In genomic region chr4:45350438-45350837, GRCh38 we compare ENCODE assay signal across 8 cellular contexts.
DNase-seq lines count a peak whose midpoint lies in the region; ATAC-seq and TF ChIP-seq lines count a peak whose summit lies in the region.

No MANE protein-coding gene starts in this region.

- H3K27me3 ChIP-seq in esophagus muscularis mucosa = no peaks in the 10 kb centered on the region
- no peaks in the 10 kb centered on the region for H3K27me3 ChIP-seq in skeletal muscle satellite cell (ENCODE audit: control insufficient read depth, insufficient read depth, low read length)
- H3K27me3 ChIP-seq in trophoblast cell (ENCODE audit: insufficient read depth, low read length) = no peaks in the 10 kb centered on the region

- no peak overlapping the region for H2BK12ac ChIP-seq in trophoblast cell (ENCODE audit: low read length)

- H3K9ac ChIP-seq in skeletal muscle satellite cell (ENCODE audit: low read depth, low read length) (peak overlapping the region; percentile 70), trophoblast cell (ENCODE audit: low read length) (no peak overlapping the region)

- H2BK120ac ChIP-seq in trophoblast cell (ENCODE audit: insufficient read depth, low read length, poor library complexity) = no peak overlapping the region

- H3K4me3 ChIP-seq in esophagus muscularis mucosa = peak overlapping the region; percentile 32 to 44 (median 36)
- peak overlapping the region; percentile 38 for H3K4me3 ChIP-seq in skeletal muscle satellite cell (ENCODE audit: low read length)
- no peak overlapping the region for H3K4me3 ChIP-seq in trophoblast cell (ENCODE audit: low read depth, low read length)

- H2BK5ac ChIP-seq in trophoblast cell (ENCODE audit: low read depth, low read length, poor library complexity) = no peak overlapping the region

- no peak overlapping the region for H3K14ac ChIP-seq in trophoblast cell (ENCODE audit: low read length)

- no peak overlapping the region for H3K4ac ChIP-seq in trophoblast cell (ENCODE audit: low read depth, low read length)

- H3K79me1 ChIP-seq in trophoblast cell (ENCODE audit: low read length) = no peaks in the 10 kb centered on the region

- H3K9me3 ChIP-seq in esophagus muscularis mucosa (no peaks in the 10 kb centered on the region), skeletal muscle satellite cell (replicated peaks; ENCODE audit: low read length) (no peaks in the 10 kb centered on the region), trophoblast cell (ENCODE audit: insufficient read depth, low read depth, low read length) (no peaks in the 10 kb centered on the region)

- ATAC-seq in GM19395 (IDR thresholded peaks at IDR 0.05; ENCODE audit: unreplicated experiment) = peak; percentile 65
- ATAC-seq in HG03196 (IDR thresholded peaks at IDR 0.05; ENCODE audit: unreplicated experiment) = no peak

- TF ChIP-seq EP300 in esophagus muscularis mucosa (IDR thresholded peaks at IDR 0.05) = no peak

- H3K4me2 ChIP-seq in skeletal muscle satellite cell (ENCODE audit: low read length) = peak overlapping the region; percentile 76
- no peak overlapping the region for H3K4me2 ChIP-seq in trophoblast cell (ENCODE audit: low read length)

- no peak overlapping the region for H3K23ac ChIP-seq in trophoblast cell (ENCODE audit: low read length)

- 8% methylated on average over 1 of the region's 1 CpG for WGBS in esophagus muscularis mucosa
- WGBS in trophoblast cell (ENCODE audit: extremely low coverage, insufficient coverage, insufficient read length) = no CpG with 5 or more reads among the region's 1 CpG

- no peaks in the 10 kb centered on the region for H3K79me2 ChIP-seq in trophoblast cell (ENCODE audit: control insufficient read depth, insufficient read depth, low read length, poor library complexity)

- no peak overlapping the region for H2AK5ac ChIP-seq in trophoblast cell (ENCODE audit: low read length)

- H3K18ac ChIP-seq in trophoblast cell (ENCODE audit: low read length) = no peak overlapping the region

- H4K12ac ChIP-seq in trophoblast cell (ENCODE audit: low read depth, low read length) = no peak overlapping the region

- TF ChIP-seq POLR2A in esophagus muscularis mucosa (IDR thresholded peaks at IDR 0.05; ENCODE audit: low read depth) = no peak

- H4K91ac ChIP-seq in trophoblast cell (ENCODE audit: low read depth, low read length) = no peak overlapping the region

- intact Hi-C loops in esophagus muscularis mucosa (cut with DNase I) = no loop called here

- DNase-seq in HPDE6-E6E7 (ENCODE audit: extremely low spot score) (peak; percentile 3), esophagus muscularis mucosa (ENCODE audit: extremely low spot score) (no peak), activated gamma-delta T cell (lab: John Stamatoyannopoulos, UW) (no peak), trophoblast cell (no peak), AG20443 (ENCODE audit: low spot score) (no peak)

- no peak overlapping the region for H2AFZ ChIP-seq in trophoblast cell (ENCODE audit: insufficient read depth, low read length, poor library complexity)

- H3K4me1 ChIP-seq in esophagus muscularis mucosa (peaks cover 0 to 6% (median 4%) of the 10 kb centered on the region in 4 donors), skeletal muscle satellite cell (ENCODE audit: control insufficient read depth, insufficient read depth, low read length) (no peaks in the 10 kb centered on the region), trophoblast cell (ENCODE audit: control insufficient read depth in 1 of 2, insufficient read depth in 2 of 2, low read length in 2 of 2) (no peaks in the 10 kb centered on the region)

- H3K36me3 ChIP-seq in esophagus muscularis mucosa = no peaks in the 10 kb centered on the region
- no peaks in the 10 kb centered on the region for H3K36me3 ChIP-seq in skeletal muscle satellite cell (ENCODE audit: insufficient read depth, low read length)
- H3K36me3 ChIP-seq in trophoblast cell (ENCODE audit: control insufficient read depth in 1 of 2, insufficient read depth in 2 of 2, low read length in 2 of 2) = no peaks in the 10 kb centered on the region

- no peak overlapping the region for H4K8ac ChIP-seq in trophoblast cell (ENCODE audit: low read depth, low read length)

- H3K27ac ChIP-seq in esophagus muscularis mucosa (replicated peaks in 1 of 4) = no peak overlapping the region
- no peak overlapping the region for H3K27ac ChIP-seq in trophoblast cell (ENCODE audit: low read depth, low read length)

- TF ChIP-seq CTCF in esophagus muscularis mucosa (IDR thresholded peaks at IDR 0.05) = no peak
